23 cellular contexts compared by ENCODE assay signal in genomic region chr6:113646701-113647100, GRCh38.
DNase-seq lines count a peak whose midpoint lies in the region; ATAC-seq and TF ChIP-seq lines count a peak whose summit lies in the region.
"Had no signal": no experiment of that assay in that cellular context is flagged by ENCODE, and none has a peak within 500 bp of the region (broad histone marks: within the 10 kb centered on the region; RNA-seq: fewer than 3 reads in every experiment).

No MANE protein-coding gene starts in this region.

- DNase-seq in GM06990 (ENCODE audit: extremely low read depth, insufficient read length) (no peak), OCI-LY7 (ENCODE audit: low spot score) (no peak), esophagus squamous epithelium (lab: John Stamatoyannopoulos, UW) (no peak), osteoblast (ENCODE audit: insufficient read length, low spot score, missing footprints) (peak; percentile 13), NCI-H2107 (lab: John Stamatoyannopoulos, UW) (no peak), mesothelial cell of epicardium (ENCODE audit: low spot score in 2 of 2, unreplicated experiment in 2 of 2) (no peak)
- DNase-seq in activated CD4-positive, CD25-positive, alpha-beta regulatory T cell (lab: John Stamatoyannopoulos, UW), result no peak
- DNase-seq: CD4-positive, alpha-beta T cell; DMS53; H9; HFFc6; Karpas-422; NCI-H1105; NCI-H1436 treated with DMSO at 0.1 percent for 48 hours; NCI-H187 treated with DMSO at 0.1 percent for 48 hours; NCI-H446; NCI-H524 treated with DMSO at 0.1 percent for 48 hours; NCI-H774; SHP77 treated with DMSO at 0.1 percent for 48 hours had no signal

- H3K9me3 Mint-ChIP-seq in mesothelial cell of epicardium, result no peaks in the 10 kb centered on the region
- H3K9me3 Mint-ChIP-seq: CD4-positive, alpha-beta T cell; GM23338; H9; HFFc6 had no signal

- no peaks in the 10 kb centered on the region for H3K27me3 ChIP-seq in GM06990 (replicated peaks; ENCODE audit: control insufficient read depth, insufficient read depth, low read length)
- H3K27me3 ChIP-seq in esophagus squamous epithelium, result no peaks in the 10 kb centered on the region
- H3K27me3 ChIP-seq in osteoblast (ENCODE audit: insufficient read depth, low read length), result no peaks in the 10 kb centered on the region
- H3K27me3 ChIP-seq: BLaER1 treated with 17β-estradiol and CSF1 and Interleukin-3, amounts not matched to agents 10 nM and 100 nM had no signal

- H3K4me2 ChIP-seq in OCI-LY7 (ENCODE audit: low read length) (peak overlapping the region; percentile 37; the same call in 1 of the 2 replicates), osteoblast (ENCODE audit: insufficient read depth, low read length) (no peak overlapping the region)
- H3K4me2 ChIP-seq: GM23338 had no signal

- peak overlapping the region; percentile 64 for H2AFZ ChIP-seq in OCI-LY7 (ENCODE audit: low read length)
- no peak overlapping the region for H2AFZ ChIP-seq in osteoblast (ENCODE audit: low read length)
- H2AFZ ChIP-seq: GM23338 had no signal

- TF ChIP-seq CTCF in GM06990 (IDR thresholded peaks at IDR 0.05; ENCODE audit: insufficient read depth, low read length, poor library complexity, severe bottlenecking) (no peak), OCI-LY7 (conservative IDR thresholded peaks at IDR 0.05; ENCODE audit: low read length) (no peak), esophagus squamous epithelium (IDR thresholded peaks at IDR 0.05) (no peak), osteoblast (IDR thresholded peaks at IDR 0.05; ENCODE audit: extremely low read depth, low read depth, low read length) (no peak), mesothelial cell of epicardium (IDR thresholded peaks at IDR 0.05; ENCODE audit: unreplicated experiment) (no peak)

- H3K4me1 ChIP-seq in OCI-LY7 (ENCODE audit: insufficient read depth, low read length, poor library complexity, severe bottlenecking), result peaks cover 75% of the 10 kb centered on the region
- H3K4me1 ChIP-seq in esophagus squamous epithelium, result peaks cover 9 to 88% (median 30%) of the 10 kb centered on the region in 3 donors
- peaks cover 19% of the 10 kb centered on the region for H3K4me1 ChIP-seq in osteoblast (ENCODE audit: insufficient read depth, low read length)

- no TSS peak for BruUV-seq in OCI-LY7 (replicated peaks; lab: Mats Ljungman, UMichigan)

- POLR2A ChIA-PET in OCI-LY7 (lab: Charles Lee), result interaction anchor here (0.6 to 2.6 kb wide), 12 partner anchors 9 to 132 kb away, joined by 3 to 13 read pairs (median 3); no protein-coding TSS in a partner anchor

- no peaks in the 10 kb centered on the region for H3K27me3 Mint-ChIP-seq in mesothelial cell of epicardium (ENCODE audit: low read depth)
- H3K27me3 Mint-ChIP-seq: CD4-positive, alpha-beta T cell had no signal

- H4K20me1 ChIP-seq in OCI-LY7 (ENCODE audit: insufficient read depth, low read length) (no peaks in the 10 kb centered on the region), osteoblast (ENCODE audit: insufficient read depth, low read length) (no peaks in the 10 kb centered on the region)
- H4K20me1 ChIP-seq: BLaER1 treated with 17β-estradiol and CSF1 and Interleukin-3, amounts not matched to agents 10 nM and 100 nM had no signal

- H3K4me1 Mint-ChIP-seq in mesothelial cell of epicardium, result peaks cover 57% of the 10 kb centered on the region

- intact Hi-C loops in OCI-LY7 (cut with micrococcal nuclease; ENCODE audit: unreplicated experiment) (no loop called here), esophagus squamous epithelium (cut with DNase I) (no loop called here)

- H3K27ac Mint-ChIP-seq in mesothelial cell of epicardium, result no peak overlapping the region
- H3K27ac Mint-ChIP-seq: CD4-positive, alpha-beta T cell; GM23338; H9 had no signal

- H3K79me2 ChIP-seq in OCI-LY7 (ENCODE audit: insufficient read depth, low read depth, low read length), result no peaks in the 10 kb centered on the region
- H3K79me2 ChIP-seq in osteoblast (ENCODE audit: insufficient read depth, low read length), result no peaks in the 10 kb centered on the region

- H3K27ac ChIP-seq in OCI-LY7 (ENCODE audit: low read depth, low read length, poor library complexity, severe bottlenecking), result no peak overlapping the region
- peak overlapping the region in 3 of 4 donors; percentile 6 to 77 (median 72) for H3K27ac ChIP-seq in esophagus squamous epithelium
- H3K27ac ChIP-seq in osteoblast (ENCODE audit: low read depth, low read length), result no peak overlapping the region

- H3K36me3 ChIP-seq in GM06990 (ENCODE audit: control insufficient read depth, insufficient read depth, low read length), result no peaks in the 10 kb centered on the region
- no peaks in the 10 kb centered on the region for H3K36me3 ChIP-seq in OCI-LY7 (ENCODE audit: insufficient read depth, low read length)
- H3K36me3 ChIP-seq in esophagus squamous epithelium, result no peaks in the 10 kb centered on the region
- H3K36me3 ChIP-seq in osteoblast (ENCODE audit: insufficient read depth, low read length), result no peaks in the 10 kb centered on the region
- H3K36me3 ChIP-seq: BLaER1 treated with 17β-estradiol and CSF1 and Interleukin-3, amounts not matched to agents 10 nM and 100 nM had no signal

- H3K4me3 ChIP-seq in GM06990 (replicated peaks; ENCODE audit: low read depth, low read length), result peak overlapping the region; percentile 29; the same call in 1 of the 2 replicates
- no peak overlapping the region for H3K4me3 ChIP-seq in OCI-LY7 (ENCODE audit: low read depth, low read length, poor library complexity, severe bottlenecking)
- H3K4me3 ChIP-seq in esophagus squamous epithelium, result no peak overlapping the region
- no peak overlapping the region for H3K4me3 ChIP-seq in osteoblast (ENCODE audit: insufficient read depth, low read length)
- H3K4me3 ChIP-seq: BLaER1 treated with 17β-estradiol and CSF1 and Interleukin-3, amounts not matched to agents 10 nM and 100 nM; GM23338 had no signal

- H3K9me3 ChIP-seq in OCI-LY7 (ENCODE audit: low read length) (no peaks in the 10 kb centered on the region), esophagus squamous epithelium (no peaks in the 10 kb centered on the region), osteoblast (ENCODE audit: low read depth, low read length) (no peaks in the 10 kb centered on the region)
- H3K9me3 ChIP-seq: BLaER1 treated with 17β-estradiol and CSF1 and Interleukin-3, amounts not matched to agents 10 nM and 100 nM had no signal

- WGBS in esophagus squamous epithelium, 2 donors, result 68 to 83% methylated on average over 4 of the region's 4 CpGs

- TF ChIP-seq POLR2A in esophagus squamous epithelium (IDR thresholded peaks at IDR 0.05), result no peak

- no peak for ATAC-seq in HG03439 (IDR thresholded peaks at IDR 0.05; ENCODE audit: unreplicated experiment)
- ATAC-seq: GM23338, Panc1 had no signal

- CTCF ChIA-PET in OCI-LY7 (lab: Charles Lee; ENCODE audit: unreplicated experiment), result interaction anchor here (1.8 kb wide), 1 partner anchor 10 kb away, joined by 7 read pairs; no protein-coding TSS in a partner anchor

- H3K36me3 Mint-ChIP-seq in mesothelial cell of epicardium, result no peaks in the 10 kb centered on the region

- H3K4me3 Mint-ChIP-seq in mesothelial cell of epicardium, result no peak overlapping the region
- H3K4me3 Mint-ChIP-seq: CD4-positive, alpha-beta T cell; GM23338; H9; HFFc6 had no signal

- no peaks in the 10 kb centered on the region for H3K9me2 ChIP-seq in OCI-LY7 (ENCODE audit: insufficient read depth, low read length)

Comparison
In these comparisons a context has a peak if more than half of its experiments do, and no peak if none do; other contexts are left out.
1. H3K27ac ChIP-seq: peak in esophagus squamous epithelium (3 of 4); none in OCI-LY7 (single experiment) and osteoblast (single experiment).